Comparison of ENCODE assay signal across 8 cellular contexts in genomic region chr12:119668315-119668651, GRCh38. TPM values are rescaled to one million over a fixed set of nuclear protein-coding genes. Genes with fewer than 3 reads are reported as not detected.
DNase-seq lines count a peak whose midpoint lies in the region; ATAC-seq, FAIRE-seq and TF ChIP-seq lines count a peak whose summit lies in the region.

No MANE protein-coding gene starts in this region.

- POLR2A ChIA-PET in HEK293 (lab: Yijun Ruan, JAX): no interaction called here

- WGBS in right lobe of liver (ENCODE audit: insufficient coverage, low coverage, low lambda C conversion rate, missing lambda C conversion rate): 0% methylated on average over 9 of the region's 14 CpGs
- 0% methylated on average over 14 of the region's 14 CpGs; no CpG with 5 or more reads in 1 of the 2 donors for WGBS in transverse colon (ENCODE audit: low coverage in 1 of 2), 2 donors

- H3K27ac Mint-ChIP-seq in astrocyte (ENCODE audit: unreplicated experiment): peak overlapping the region; percentile 89

- peaks cover 5% of the 10 kb centered on the region for H4K20me1 ChIP-seq in astrocyte (ENCODE audit: insufficient read depth, low read length)

- H3K36me3 Mint-ChIP-seq in astrocyte (ENCODE audit: low read depth, unreplicated experiment): no peaks in the 10 kb centered on the region

- FAIRE-seq in astrocyte (lab: Jason Lieb, UNC): no peak

- in situ Hi-C loops in transverse colon (cut with MboI; ENCODE audit: low pct_ligation_motif_present in 1 of 4, low pct_unique_long_range_greater_than_20kb in 1 of 4, low sequenced_read_pairs in 3 of 4): loop anchor here in 1 of 4 donors (10.0 kb wide), 1 partner anchor 107 kb away; no protein-coding TSS in a partner anchor

- TF ChIP-seq POLR2A in right lobe of liver (IDR thresholded peaks at IDR 0.05) (no peak), transverse colon (IDR thresholded peaks at IDR 0.05) (no peak)

- H3K36me3 ChIP-seq in HEK293 (ENCODE audit: control insufficient read depth in 2 of 2, insufficient read depth in 1 of 2, low read length in 2 of 2): peaks cover 15 to 37% of the 10 kb centered on the region in 2 experiments
- peaks cover 11% of the 10 kb centered on the region for H3K36me3 ChIP-seq in astrocyte (ENCODE audit: insufficient read depth, low read length)
- peaks cover 0 to 19% (median 2%) of the 10 kb centered on the region in 4 donors for H3K36me3 ChIP-seq in right lobe of liver
- H3K36me3 ChIP-seq in transverse colon: peaks cover 0 to 7% (median 2%) of the 10 kb centered on the region in 4 donors

- no peak for TF ChIP-seq CTCF in HEK293 (tag by site-specific recombination; IDR thresholded peaks at IDR 0.05)
- TF ChIP-seq CTCF in astrocyte (IDR thresholded peaks at IDR 0.05; ENCODE audit: insufficient read depth, low read depth, low read length): no peak
- TF ChIP-seq CTCF in right lobe of liver (IDR thresholded peaks at IDR 0.05): no peak
- no peak for TF ChIP-seq CTCF in transverse colon (IDR thresholded peaks at IDR 0.05)

- intact Hi-C loops in right lobe of liver (cut with DNase I): loop anchor here (10.0 kb wide), 1 partner anchor 117 kb away; no protein-coding TSS in a partner anchor
- intact Hi-C loops in transverse colon (cut with DNase I; ENCODE audit: low total_unique reads): no loop called here

- ATAC-seq in right lobe of liver (peak in 2 of 4 donors; percentile 1 to 11), HG03354 (IDR thresholded peaks at IDR 0.05; ENCODE audit: poor library complexity, severe bottlenecking, unreplicated experiment) (no peak), HG02884 (IDR thresholded peaks at IDR 0.05; ENCODE audit: unreplicated experiment) (no peak)

- H3K4me2 ChIP-seq in astrocyte (ENCODE audit: low read length): peak overlapping the region; percentile 89

- CTCF ChIA-PET in HEK293 (lab: Yijun Ruan, JAX): interaction anchor here (0.6 to 1.6 kb wide), 9 partner anchors 8 to 343 kb away, joined by 3 to 5 read pairs (median 3); no protein-coding TSS in a partner anchor

- H3K4me1 ChIP-seq in HEK293 (ENCODE audit: control insufficient read depth, insufficient read depth, low read length) (no peaks in the 10 kb centered on the region), astrocyte (ENCODE audit: insufficient read depth, low read length) (peaks cover 5% of the 10 kb centered on the region), right lobe of liver (peaks cover 0 to 41% (median 5%) of the 10 kb centered on the region in 4 donors), transverse colon (peaks cover 10 to 54% (median 42%) of the 10 kb centered on the region in 4 donors)

- DNase-seq in AG08396 (ENCODE audit: low spot score) (peak; percentile 21), astrocyte (ENCODE audit: low read depth) (peak; percentile 8), right lobe of liver (no peak), transverse colon (no peak)
- DNase-seq in activated CD4-positive, CD25-positive, alpha-beta regulatory T cell (lab: John Stamatoyannopoulos, UW): no peak

- TF ChIP-seq EP300 in transverse colon (IDR thresholded peaks at IDR 0.05; ENCODE audit: low read depth): no peak

- no peaks in the 10 kb centered on the region for H3K9me3 ChIP-seq in HEK293 (ENCODE audit: control insufficient read depth, insufficient read depth, low read depth, low read length)
- no peaks in the 10 kb centered on the region for H3K9me3 ChIP-seq in astrocyte (ENCODE audit: insufficient read depth, low read depth, low read length)
- no peaks in the 10 kb centered on the region for H3K9me3 ChIP-seq in right lobe of liver
- no peaks in the 10 kb centered on the region for H3K9me3 ChIP-seq in transverse colon

- H3K27ac ChIP-seq in HEK293 (ENCODE audit: extremely low read depth, low read depth, low read length) (peak overlapping the region; percentile 94), astrocyte (ENCODE audit: low read depth, low read length) (peak overlapping the region; percentile 76), right lobe of liver (peak overlapping the region; percentile 67 to 87 (median 83)), transverse colon (peak overlapping the region; percentile 96 to 99 (median 98))

- H2AFZ ChIP-seq in astrocyte (ENCODE audit: low read depth, low read length): peak overlapping the region; percentile 97

- H3K27me3 Mint-ChIP-seq in astrocyte (ENCODE audit: low read depth, unreplicated experiment): no peaks in the 10 kb centered on the region

- H3K4me3 ChIP-seq in HEK293 (ENCODE audit: low read depth, low read length) (peak overlapping the region; percentile 73), astrocyte (ENCODE audit: insufficient read depth, low read depth, low read length) (peak overlapping the region; percentile 95), right lobe of liver (peak overlapping the region; percentile 63 to 98 (median 97)), transverse colon (peak overlapping the region; percentile 73 to 97 (median 86))

- H3K27me3 ChIP-seq in astrocyte (ENCODE audit: insufficient read depth, low read length) (no peaks in the 10 kb centered on the region), right lobe of liver (no peaks in the 10 kb centered on the region), transverse colon (no peaks in the 10 kb centered on the region)

- peaks cover 30% of the 10 kb centered on the region for H3K79me2 ChIP-seq in astrocyte (ENCODE audit: insufficient read depth, low read length)

- peaks cover 5% of the 10 kb centered on the region for H3K4me1 Mint-ChIP-seq in astrocyte (ENCODE audit: low read depth, unreplicated experiment)

- no peaks in the 10 kb centered on the region for H3K9me3 Mint-ChIP-seq in astrocyte (ENCODE audit: unreplicated experiment)

- peak overlapping the region; percentile 97 for H3K4me3 Mint-ChIP-seq in astrocyte (ENCODE audit: unreplicated experiment)

- H3K9ac ChIP-seq in astrocyte (ENCODE audit: low read length): peak overlapping the region; percentile 95

TF ChIP-seq in HEK293, 187 proteins besides CTCF, POLR2A, EP300 and RAD21:
- TF ChIP-seq ZNF510 (tag by site-specific recombination; IDR thresholded peaks at IDR 0.05; ENCODE audit: insufficient replicate concordance) (no peak), REST (tag by site-specific recombination; IDR thresholded peaks at IDR 0.05) (no peak), KLF8 (tag by site-specific recombination; IDR thresholded peaks at IDR 0.05) (no peak), YY1 (tag by site-specific recombination; IDR thresholded peaks at IDR 0.05) (0 out of 2 replicates have a peak, but pooled peaks have one; percentile 7), ZNF335 (tag by site-specific recombination; conservative IDR thresholded peaks at IDR 0.05) (peak; percentile 1; the same call in 1 of the 2 replicates), ZBTB48 (tag by site-specific recombination; IDR thresholded peaks at IDR 0.05) (0 out of 2 replicates have a peak, but pooled peaks have one; percentile 9), MEIS1 (CRISPR knock-in tag; IDR thresholded peaks at IDR 0.05; ENCODE audit: borderline replicate concordance) (no peak), ZNF560 (tag by site-specific recombination; IDR thresholded peaks at IDR 0.05; ENCODE audit: borderline replicate concordance) (no peak)
- TF ChIP-seq, protein P1, sequence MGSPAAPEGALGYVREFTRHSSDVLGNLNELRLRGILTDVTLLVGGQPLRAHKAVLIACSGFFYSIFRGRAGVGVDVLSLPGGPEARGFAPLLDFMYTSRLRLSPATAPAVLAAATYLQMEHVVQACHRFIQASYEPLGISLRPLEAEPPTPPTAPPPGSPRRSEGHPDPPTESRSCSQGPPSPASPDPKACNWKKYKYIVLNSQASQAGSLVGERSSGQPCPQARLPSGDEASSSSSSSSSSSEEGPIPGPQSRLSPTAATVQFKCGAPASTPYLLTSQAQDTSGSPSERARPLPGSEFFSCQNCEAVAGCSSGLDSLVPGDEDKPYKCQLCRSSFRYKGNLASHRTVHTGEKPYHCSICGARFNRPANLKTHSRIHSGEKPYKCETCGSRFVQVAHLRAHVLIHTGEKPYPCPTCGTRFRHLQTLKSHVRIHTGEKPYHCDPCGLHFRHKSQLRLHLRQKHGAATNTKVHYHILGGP (tag by site-specific recombination; IDR thresholded peaks at IDR 0.05): no peak
- TF ChIP-seq, protein P2, sequence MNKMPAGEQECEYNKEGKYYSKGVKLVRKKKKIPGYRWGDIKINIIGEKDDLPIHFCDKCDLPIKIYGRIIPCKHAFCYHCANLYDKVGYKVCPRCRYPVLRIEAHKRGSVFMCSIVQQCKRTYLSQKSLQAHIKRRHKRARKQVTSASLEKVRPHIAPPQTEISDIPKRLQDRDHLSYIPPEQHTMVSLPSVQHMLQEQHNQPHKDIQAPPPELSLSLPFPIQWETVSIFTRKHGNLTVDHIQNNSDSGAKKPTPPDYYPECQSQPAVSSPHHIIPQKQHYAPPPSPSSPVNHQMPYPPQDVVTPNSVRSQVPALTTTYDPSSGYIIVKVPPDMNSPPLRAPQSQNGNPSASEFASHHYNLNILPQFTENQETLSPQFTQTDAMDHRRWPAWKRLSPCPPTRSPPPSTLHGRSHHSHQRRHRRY (tag by site-specific recombination; IDR thresholded peaks at IDR 0.05): no peak

RNA-seq across cellular contexts. Expression of gene PRKAB1, which starts 0.3 kb away (rescaled TPM):
- total RNA-seq in astrocyte: 22.3 and 22.7 TPM in 2 replicates
- 10 to 100 TPM in 4 of 6 experiments, 1 to 10 TPM in 2; 8.2 to 17.1 (median 10.3) TPM for total RNA-seq in right lobe of liver
- total RNA-seq in transverse colon: 100 to 1,000 TPM in 1 of 4 donors, 10 to 100 TPM in 3; 46.0 to 151 (median 89.3) TPM

Comparison
In these comparisons a context has a peak if more than half of its experiments do, and no peak if none do; other contexts are left out.
1. DNase-seq: peak in AG08396 (single experiment) and astrocyte (single experiment); none in right lobe of liver (0 of 3), transverse colon (single experiment) and activated CD4-positive, CD25-positive, alpha-beta regulatory T cell (0 of 4).
2. Peak in every context shown above with its lines, with median percentiles within 50 percentile points of each other: H3K27ac ChIP-seq and H3K4me3 ChIP-seq.